11 cellular contexts compared by ENCODE assay signal in genomic region chr14:100140452-100141132, GRCh38. TPM values are rescaled to one million over a fixed set of nuclear protein-coding genes. Genes with fewer than 3 reads are reported as not detected.
A peak's percentile ranks its signal among the peaks of the same experiment; 100 is the strongest.
DNase-seq lines count a peak whose midpoint lies in the region; ATAC-seq and FAIRE-seq lines count a peak whose summit lies in the region.
"Had no signal": no experiment of that assay in that cellular context is flagged by ENCODE, and none has a peak within 500 bp of the region (broad histone marks: within the 10 kb centered on the region; RNA-seq: fewer than 3 reads in every experiment).

No MANE protein-coding gene starts in this region.

- H3K27me3 Mint-ChIP-seq in activated CD8-positive, alpha-beta T cell treated with anti-CD3 and anti-CD28 coated beads, Interleukin-2, amount 10 ng/mL, durations not matched to agents 7 days and 5 days (ENCODE audit: low read depth) = no peaks in the 10 kb centered on the region
- H3K27me3 Mint-ChIP-seq: activated B cell treated with CpG ODN at 0.5 μM for 24 hours had no signal

- peak overlapping the region; percentile 27 for H3K27ac ChIP-seq in substantia nigra (ENCODE audit: low read depth, low read length, poor library complexity, severe bottlenecking)

- peak overlapping the region; percentile 84 to 89 for H3K27ac Mint-ChIP-seq in activated naive CD4-positive, alpha-beta T cell treated with anti-CD3 and anti-CD28 coated beads, Interleukin-2, amount 50 U/mL, for 72 hours
- peak overlapping the region; percentile 63 for H3K27ac Mint-ChIP-seq in activated CD8-positive, alpha-beta T cell treated with anti-CD3 and anti-CD28 coated beads, Interleukin-2, amount 10 ng/mL, durations not matched to agents 7 days and 5 days
- H3K27ac Mint-ChIP-seq: activated B cell treated with CpG ODN at 0.5 μM for 24 hours had no signal

- POLR2A ChIA-PET in activated CD8-positive, alpha-beta T cell treated with anti-CD3 and anti-CD28 coated beads, Interleukin-2, amount 10 ng/mL, durations not matched to agents 7 days and 5 days (lab: Charles Lee) = no interaction called here

- peaks cover 15% of the 10 kb centered on the region for H3K4me1 Mint-ChIP-seq in activated CD8-positive, alpha-beta T cell treated with anti-CD3 and anti-CD28 coated beads, Interleukin-2, amount 10 ng/mL, durations not matched to agents 7 days and 5 days (ENCODE audit: low read depth)

- CTCF ChIA-PET in activated CD8-positive, alpha-beta T cell treated with anti-CD3 and anti-CD28 coated beads, Interleukin-2, amount 10 ng/mL, durations not matched to agents 7 days and 5 days (lab: Charles Lee) = no interaction called here

- no peaks in the 10 kb centered on the region for H3K9me3 Mint-ChIP-seq in activated naive CD4-positive, alpha-beta T cell treated with anti-CD3 and anti-CD28 coated beads, Interleukin-2, amount 50 U/mL, for 72 hours
- no peaks in the 10 kb centered on the region for H3K9me3 Mint-ChIP-seq in activated CD8-positive, alpha-beta T cell treated with anti-CD3 and anti-CD28 coated beads, Interleukin-2, amount 10 ng/mL, durations not matched to agents 7 days and 5 days (ENCODE audit: insufficient read depth)
- H3K9me3 Mint-ChIP-seq: activated B cell treated with CpG ODN at 0.5 μM for 24 hours had no signal

- H3K36me3 Mint-ChIP-seq in activated naive CD4-positive, alpha-beta T cell treated with anti-CD3 and anti-CD28 coated beads, Interleukin-2, amount 50 U/mL, for 72 hours = peaks cover 0 to 6% of the 10 kb centered on the region in 2 donors
- peaks cover 75% of the 10 kb centered on the region for H3K36me3 Mint-ChIP-seq in activated CD8-positive, alpha-beta T cell treated with anti-CD3 and anti-CD28 coated beads, Interleukin-2, amount 10 ng/mL, durations not matched to agents 7 days and 5 days (ENCODE audit: low read depth)

- no peak for DNase-seq in activated naive CD4-positive, alpha-beta T cell treated with anti-CD3 and anti-CD28 coated beads, Interleukin-2, amount 50 U/mL, for 72 hours (ENCODE audit: low spot score in 2 of 2)
- DNase-seq in activated naive CD4-positive, alpha-beta T cell treated with anti-CD3 and anti-CD28 coated beads, Interleukin-2, amount 50 U/mL, for 16 hours = no peak
- no peak for DNase-seq in activated CD8-positive, alpha-beta T cell treated with anti-CD3 and anti-CD28 coated beads, Interleukin-2, amount 10 ng/mL, durations not matched to agents 7 days and 5 days
- peak; percentile 86 for DNase-seq in iPS-NIHi7 (ENCODE audit: extremely low spot score)
- DNase-seq in substantia nigra (lab: John Stamatoyannopoulos, UW) = no peak
- DNase-seq in NCI-H526 (lab: John Stamatoyannopoulos, UW) = no peak
- no peak for DNase-seq in GM19239 (ENCODE audit: insufficient read length, low spot score)
- no peak for DNase-seq in 8988T
- DNase-seq: activated B cell treated with CpG ODN at 0.5 μM for 24 hours, cortex of kidney, NCI-H1048 had no signal

- ATAC-seq in activated naive CD4-positive, alpha-beta T cell treated with anti-CD3 and anti-CD28 coated beads, Interleukin-2, amount 50 U/mL, for 72 hours = no peak
- no peak for ATAC-seq in activated CD8-positive, alpha-beta T cell treated with anti-CD3 and anti-CD28 coated beads, Interleukin-2, amount 10 ng/mL, durations not matched to agents 7 days and 5 days

- no peak overlapping the region for H3K4me3 Mint-ChIP-seq in activated CD8-positive, alpha-beta T cell treated with anti-CD3 and anti-CD28 coated beads, Interleukin-2, amount 10 ng/mL, durations not matched to agents 7 days and 5 days
- H3K4me3 Mint-ChIP-seq: activated B cell treated with CpG ODN at 0.5 μM for 24 hours had no signal

- no peak for FAIRE-seq in GM19239 (lab: Jason Lieb, UNC)

RNA-seq across cellular contexts. Expression of gene DEGS2, which starts 18.9 kb away (rescaled TPM):
- total RNA-seq in activated naive CD4-positive, alpha-beta T cell treated with anti-CD3 and anti-CD28 coated beads, Interleukin-2, amount 50 U/mL, for 72 hours = 1 to 10 TPM; 1.4 to 3.2 TPM
- total RNA-seq in activated CD8-positive, alpha-beta T cell treated with anti-CD3 and anti-CD28 coated beads, Interleukin-2, amount 10 ng/mL, durations not matched to agents 7 days and 5 days = under 1 TPM; 0.05 to 0.39 TPM
